ENCODE assay signal across 1 cellular context in genomic region chr3:57227930-57228733, GRCh38.
TF ChIP-seq lines count a peak whose summit lies in the region.

No MANE protein-coding gene starts in this region.

TF ChIP-seq in K562, 482 proteins besides CTCF, POLR2A, EP300 and RAD21 (continued from another document):
- TF ChIP-seq HDAC6 (IDR thresholded peaks at IDR 0.05; ENCODE audit: low read depth, low read length): no peak
TF ChIP-seq in K562: peak in this region for 17.
